8 cellular contexts compared by ENCODE assay signal in genomic region chr1:21280482-21280881, GRCh38. TPM values are rescaled to one million over a fixed set of nuclear protein-coding genes. Genes with fewer than 3 reads are reported as not detected.
DNase-seq lines count a peak whose midpoint lies in the region; ATAC-seq, FAIRE-seq and TF ChIP-seq lines count a peak whose summit lies in the region.

No MANE protein-coding gene starts in this region.

- TF ChIP-seq POLR2A in HepG2 (IDR thresholded peaks at IDR 0.05; ENCODE audit: insufficient read depth in 1 of 2, low read depth in 2 of 2, low read length in 2 of 2) (no peak), vagina (IDR thresholded peaks at IDR 0.05) (no peak)

- H3K36me3 ChIP-seq in liver (ENCODE audit: control insufficient read depth in 4 of 4, insufficient read depth in 3 of 4, low read depth in 1 of 4, low read length in 3 of 4) (peaks cover 0 to 6% (median 1%) of the 10 kb centered on the region in 4 donors), HepG2 (replicated peaks in 1 of 2; ENCODE audit: control insufficient read depth in 1 of 2, insufficient read depth in 2 of 2, low read length in 2 of 2) (0 out of 5 replicates have a peak, but pooled peaks cover 0 to 2% of the 10 kb centered on the region in 2 experiments), vagina (no peaks in the 10 kb centered on the region)
- peaks cover 0 to 25% (median 4%) of the 10 kb centered on the region in 3 experiments for H3K36me3 ChIP-seq in naive thymus-derived CD4-positive, alpha-beta T cell (ENCODE audit: control insufficient read depth in 2 of 3, insufficient read depth in 3 of 3, low read length in 3 of 3)

- no peak overlapping the region for H3K4me2 ChIP-seq in HepG2 (ENCODE audit: low read depth, low read length)

- H3K36me3 Mint-ChIP-seq in naive thymus-derived CD4-positive, alpha-beta T cell: peaks cover 5 to 24% (median 17%) of the 10 kb centered on the region in 5 donors

- H3K4me3 ChIP-seq in liver (ENCODE audit: low read depth in 1 of 3, low read length in 3 of 3) (no peak overlapping the region), HepG2 (replicated peaks in 1 of 3; ENCODE audit: insufficient read depth in 1 of 3, low read depth in 2 of 3, low read length in 3 of 3) (no peak overlapping the region), vagina (no peak overlapping the region)
- H3K4me3 ChIP-seq in naive thymus-derived CD4-positive, alpha-beta T cell (ENCODE audit: low read length): peak overlapping the region; percentile 21

- peaks cover 0 to 2% (median 0%) of the 10 kb centered on the region in 11 donors for H3K9me3 Mint-ChIP-seq in naive thymus-derived CD4-positive, alpha-beta T cell

- CTCF ChIA-PET in HepG2 (lab: Yijun Ruan, JAX; ENCODE audit: low intra/inter-chr PET ratio, low total read pairs): no interaction called here
- CTCF ChIA-PET in naive thymus-derived CD4-positive, alpha-beta T cell (lab: Charles Lee): interaction anchor here (0.8 to 2.9 kb wide), 7 partner anchors 9 to 88 kb away, joined by 3 to 34 read pairs (median 9); no protein-coding TSS in a partner anchor

- TF ChIP-seq RAD21 in liver (IDR thresholded peaks at IDR 0.05): no peak
- no peak for TF ChIP-seq RAD21 in HepG2 (CRISPR knock-in tag; IDR thresholded peaks at IDR 0.05)

- WGBS in liver: 65% methylated on average over 4 of the region's 4 CpGs
- 68% methylated on average over 4 of the region's 4 CpGs for WGBS in HepG2 (ENCODE audit: low lambda C conversion rate)

- H3K27ac ChIP-seq in liver (ENCODE audit: low read depth in 1 of 2, low read length in 2 of 2): peak overlapping the region; percentile 67 to 70
- no peak overlapping the region for H3K27ac ChIP-seq in HepG2 (ENCODE audit: extremely low read length, insufficient read depth, low read length)
- peak overlapping the region; percentile 66 for H3K27ac ChIP-seq in naive thymus-derived CD4-positive, alpha-beta T cell (ENCODE audit: low read depth, low read length)
- H3K27ac ChIP-seq in vagina: peak overlapping the region; percentile 74

- POLR2A ChIA-PET in HepG2 (lab: Yijun Ruan, JAX): interaction anchor here (1.7 kb wide), 1 partner anchor 11 kb away, joined by 4 read pairs; no protein-coding TSS in a partner anchor
- POLR2A ChIA-PET in naive thymus-derived CD4-positive, alpha-beta T cell (lab: Charles Lee): interaction anchor here (0.9 to 5.4 kb wide), 8 partner anchors 11 to 65 kb away, joined by 3 to 56 read pairs (median 11); partner anchors contain the start of gene ECE1

- DNase-seq in HepG2 (ENCODE audit: low spot score): no peak
- DNase-seq in ecto neural progenitor cell (ENCODE audit: low spot score): peak; percentile 42
- DNase-seq in naive thymus-derived CD4-positive, alpha-beta T cell: no peak
- no peak for DNase-seq in vagina (ENCODE audit: extremely low spot score in 2 of 2)
- no peak for DNase-seq in activated CD8-positive, alpha-beta memory T cell treated with anti-CD3 and anti-CD28 coated beads, Interleukin-2, amount 50 U/mL, for 4 hours
- DNase-seq in NCI-H510A (lab: John Stamatoyannopoulos, UW): no peak

- no TSS peak for BruUV-seq in HepG2 (replicated peaks; lab: Mats Ljungman, UMichigan)

- FAIRE-seq in HepG2 (lab: Jason Lieb, UNC): no peak

- peaks cover 29 to 61% (median 54%) of the 10 kb centered on the region in 7 donors for H3K4me1 Mint-ChIP-seq in naive thymus-derived CD4-positive, alpha-beta T cell

- ATAC-seq in HepG2 (no peak), GM18498 (IDR thresholded peaks at IDR 0.05; ENCODE audit: unreplicated experiment) (no peak)
- ATAC-seq in naive thymus-derived CD4-positive, alpha-beta T cell: peak; percentile 8

- H3K9me3 ChIP-seq in liver (ENCODE audit: control insufficient read depth in 4 of 4, low read length in 3 of 4): no peaks in the 10 kb centered on the region
- H3K9me3 ChIP-seq in HepG2 (ENCODE audit: low read length): no peaks in the 10 kb centered on the region
- H3K9me3 ChIP-seq in naive thymus-derived CD4-positive, alpha-beta T cell (ENCODE audit: control insufficient read depth in 2 of 3, low read length in 3 of 3): no peaks in the 10 kb centered on the region
- no peaks in the 10 kb centered on the region for H3K9me3 ChIP-seq in vagina

- H3K79me2 ChIP-seq in HepG2 (ENCODE audit: insufficient read depth, low read length): no peaks in the 10 kb centered on the region

- in situ Hi-C loops in HepG2 (cut with HindIII; ENCODE audit: extremely low pct_ligation_motif_present, low pct_unique_long_range_greater_than_20kb): no loop called here

- H3K4me1 ChIP-seq in liver (ENCODE audit: control insufficient read depth in 4 of 4, insufficient read depth in 4 of 4, low read length in 3 of 4) (peaks cover 0 to 9% (median 4%) of the 10 kb centered on the region in 4 donors), HepG2 (ENCODE audit: insufficient read depth, low read length) (peaks cover 28% of the 10 kb centered on the region), vagina (peaks cover 80% of the 10 kb centered on the region)
- peaks cover 34 to 37% of the 10 kb centered on the region in 2 donors for H3K4me1 ChIP-seq in naive thymus-derived CD4-positive, alpha-beta T cell (ENCODE audit: control insufficient read depth in 2 of 2, insufficient read depth in 2 of 2, low read length in 2 of 2)

- TF ChIP-seq EP300 in HepG2 (IDR thresholded peaks at IDR 0.05; ENCODE audit: low read depth in 2 of 2, low read length in 2 of 2): no peak
- TF ChIP-seq EP300 in HepG2 (CRISPR knock-in tag; IDR thresholded peaks at IDR 0.05; ENCODE audit: borderline replicate concordance): no peak

- H3K9ac ChIP-seq in liver (ENCODE audit: low read depth in 1 of 2, low read length in 2 of 2) (no peak overlapping the region), HepG2 (ENCODE audit: insufficient read depth, low read depth, low read length) (no peak overlapping the region)

- H3K27me3 Mint-ChIP-seq in naive thymus-derived CD4-positive, alpha-beta T cell: no peaks in the 10 kb centered on the region

- no peak overlapping the region for H2AFZ ChIP-seq in HepG2 (ENCODE audit: low read length)

- peak overlapping the region; percentile 61 to 82 (median 75) for H3K4me3 Mint-ChIP-seq in naive thymus-derived CD4-positive, alpha-beta T cell

- peak overlapping the region; percentile 93 to 99 (median 95) for H3K27ac Mint-ChIP-seq in naive thymus-derived CD4-positive, alpha-beta T cell

- no peak for TF ChIP-seq CTCF in liver (IDR thresholded peaks at IDR 0.05; ENCODE audit: low read depth, low read length, missing input control)
- no peak for TF ChIP-seq CTCF in HepG2 (CRISPR knock-in tag; IDR thresholded peaks at IDR 0.05)
- no peak for TF ChIP-seq CTCF in vagina (IDR thresholded peaks at IDR 0.05)

- H3K27me3 ChIP-seq in liver (ENCODE audit: control insufficient read depth in 4 of 4, insufficient read depth in 4 of 4, low read length in 3 of 4) (no peaks in the 10 kb centered on the region), HepG2 (ENCODE audit: control insufficient read depth in 1 of 2, insufficient read depth in 2 of 2, low read length in 2 of 2) (no peaks in the 10 kb centered on the region), vagina (no peaks in the 10 kb centered on the region)
- H3K27me3 ChIP-seq in naive thymus-derived CD4-positive, alpha-beta T cell (ENCODE audit: control insufficient read depth in 2 of 2, insufficient read depth in 2 of 2, low read length in 2 of 2): no peaks in the 10 kb centered on the region

- intact Hi-C loops in HepG2 (cut with micrococcal nuclease; ENCODE audit: unreplicated experiment): no loop called here
- intact Hi-C loops in naive thymus-derived CD4-positive, alpha-beta T cell (cut with micrococcal nuclease): loop anchor here in 1 of 2 donors (1.0 to 2.0 kb wide), 2 partner anchors 9 to 14 kb away; no protein-coding TSS in a partner anchor
- intact Hi-C loops in vagina (cut with DNase I): no loop called here

- H4K20me1 ChIP-seq in HepG2 (ENCODE audit: insufficient read depth, low read length): no peaks in the 10 kb centered on the region

TF ChIP-seq in liver, 16 proteins besides CTCF, POLR2A, EP300 and RAD21:
- TF ChIP-seq NR2F2 (IDR thresholded peaks at IDR 0.05) (peak; percentile 70), ATF3 (IDR thresholded peaks at IDR 0.05) (no peak)
TF ChIP-seq in liver: peak in this region for 1.

TF ChIP-seq in HepG2, 621 proteins besides CTCF, POLR2A, EP300 and RAD21 (continues in another document):
- TF ChIP-seq ZNF10 (CRISPR knock-in tag; IDR thresholded peaks at IDR 0.05; ENCODE audit: borderline replicate concordance, low read depth) (no peak), MATR3 (CRISPR knock-in tag; IDR thresholded peaks at IDR 0.05) (no peak), HOXD1 (CRISPR knock-in tag; IDR thresholded peaks at IDR 0.05) (no peak), ZNF335 (CRISPR knock-in tag; IDR thresholded peaks at IDR 0.05) (no peak)

RNA-seq across cellular contexts. Expression of gene ECE1, which starts 9.8 kb away (rescaled TPM):
- total RNA-seq in liver: 10 to 100 TPM; 38.9 to 40.2 TPM
- polyA plus RNA-seq in liver: 10 to 100 TPM; 29.3 to 46.4 TPM
- 11.1 and 21.2 TPM in 2 replicates for total RNA-seq in HepG2 (2016; rRNA removed; fragmentation: Illumina TruSeq; extraction: Trizol)
- 3.1 and 4.6 TPM in 2 replicates for total RNA-seq in HepG2 (2016; cell fraction: cytosol; rRNA removed; fragmentation: Illumina TruSeq; extraction: Trizol; ENCODE audit: low read depth)
- total RNA-seq in HepG2 (2016; cell fraction: insoluble cytoplasmic fraction; rRNA removed; fragmentation: Illumina TruSeq; extraction: Trizol): 8.0 and 21.1 TPM in 2 replicates
- 5.2 and 6.6 TPM in 2 replicates for total RNA-seq in HepG2 (2016; cell fraction: membrane; rRNA removed; fragmentation: Illumina TruSeq; extraction: Trizol)
- 18.9 and 25.8 TPM in 2 replicates for total RNA-seq in HepG2 (2016; cell fraction: nucleus; rRNA removed; fragmentation: Illumina TruSeq; extraction: Trizol)
- 13.5 and 17.0 TPM in 2 replicates for polyA plus RNA-seq in HepG2 (2011; rRNA removed)
- polyA plus RNA-seq in HepG2 (2011; cell fraction: cytosol; rRNA removed): 7.9 and 8.8 TPM in 2 replicates
- polyA plus RNA-seq in HepG2 (2011; cell fraction: nucleus; rRNA removed): 20.3 and 20.8 TPM in 2 replicates
- 23.5 and 24.3 TPM in 2 replicates for polyA plus RNA-seq in HepG2 (2012)
- polyA plus RNA-seq in HepG2 (2016; cell fraction: cytosol; fragmentation: Illumina TruSeq; extraction: Trizol; ENCODE audit: low read depth): 1.8 TPM in 2 replicates
- 8.3 and 10.9 TPM in 2 replicates for polyA plus RNA-seq in HepG2 (2016; cell fraction: insoluble cytoplasmic fraction; fragmentation: Illumina TruSeq; extraction: Trizol; ENCODE audit: low read depth)
- 2.8 and 3.4 TPM in 2 replicates for polyA plus RNA-seq in HepG2 (2016; cell fraction: membrane; fragmentation: Illumina TruSeq; extraction: Trizol; ENCODE audit: low read depth)
- polyA plus RNA-seq in HepG2 (2016; cell fraction: nucleus; fragmentation: Illumina TruSeq; extraction: Trizol; ENCODE audit: insufficient read depth, low read depth): 36.4 and 38.3 TPM in 2 replicates
- polyA minus RNA-seq in HepG2 (2011; rRNA and poly(A)+ RNA removed; ENCODE audit: low replicate concordance): 34.0 and 41.6 TPM in 2 replicates
- 9.9 and 11.8 TPM in 2 replicates for polyA minus RNA-seq in HepG2 (2011; cell fraction: cytosol; rRNA and poly(A)+ RNA removed)
- polyA minus RNA-seq in HepG2 (2011; cell fraction: nucleus; rRNA and poly(A)+ RNA removed): 11.3 and 11.4 TPM in 2 replicates
- total RNA-seq in naive thymus-derived CD4-positive, alpha-beta T cell: 10 to 100 TPM; 63.3 to 97.4 (median 72.2) TPM
- polyA plus RNA-seq in naive thymus-derived CD4-positive, alpha-beta T cell: 10 to 100 TPM; 21.3 to 50.4 TPM
- 93.8 TPM for total RNA-seq in vagina
